In the genomic region with DNA sequence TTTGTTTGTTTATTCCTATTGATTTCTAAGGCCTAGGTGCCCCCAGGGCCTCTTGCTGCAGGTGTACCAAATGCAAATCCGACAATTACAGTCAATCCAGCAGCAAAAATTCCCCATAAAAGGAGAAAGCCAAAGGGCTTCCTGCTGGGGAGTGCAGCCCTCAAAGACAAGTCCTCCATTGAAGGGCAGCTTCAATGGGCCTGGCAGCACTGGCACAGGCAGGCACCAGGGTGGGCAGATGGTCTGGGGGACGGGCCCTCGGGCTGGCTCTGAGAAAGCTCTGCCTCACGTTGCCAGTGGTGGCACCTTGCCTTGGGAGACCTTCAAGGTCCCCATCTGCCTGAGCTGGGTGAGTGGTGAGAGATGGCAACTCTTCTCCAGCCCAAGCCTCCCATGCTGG, we compare ENCODE assay signal across 25 cellular contexts.
A peak's percentile ranks its signal among the peaks of the same experiment; 100 is the strongest.
DNase-seq lines count a peak whose midpoint lies in the region; TF ChIP-seq lines count a peak whose summit lies in the region.
"Had no signal": no experiment of that assay in that cellular context is flagged by ENCODE, and none has a peak within 500 bp of the region (broad histone marks: within the 10 kb centered on the region; RNA-seq: fewer than 3 reads in every experiment).

No MANE protein-coding gene starts in this region.

- CTCF ChIA-PET in RWPE1 (lab: Yijun Ruan, JAX), result interaction anchor here (0.7 kb wide), 1 partner anchor 250 kb away, joined by 4 read pairs; no protein-coding TSS in a partner anchor

- no peak for TF ChIP-seq CTCF in RWPE1 (conservative IDR thresholded peaks at IDR 0.05; ENCODE audit: low read depth)

- H3K27ac ChIP-seq in RWPE1, result no peak overlapping the region
- H3K27ac ChIP-seq: adrenal gland, breast epithelium, colonic mucosa, esophagus muscularis mucosa, left lung, right atrium auricular region, testis, vagina had no signal

- POLR2A ChIA-PET in RWPE1 (lab: Yijun Ruan, JAX; ENCODE audit: low non-redundant PET), result no interaction called here

- peak; percentile 60 for DNase-seq in Ammon's horn (ENCODE audit: low spot score)
- peak; percentile 80 for DNase-seq in DMS79 (lab: John Stamatoyannopoulos, UW)
- peak; percentile 43 to 84 for DNase-seq in NCI-H446 (lab: John Stamatoyannopoulos, UW)
- DNase-seq in head of caudate nucleus, result peak in 29 of 42 donors; percentile 25 to 76 (median 55)
- no peak for DNase-seq in activated T-cell treated with anti-CD3 and anti-CD28 coated beads, Interleukin-2, amount 50 U/mL, for 48 hours
- no peak for DNase-seq in RWPE1 (ENCODE audit: low spot score)
- DNase-seq in stimulated activated CD4-positive, alpha-beta T cell treated with anti-CD3 and anti-CD28 coated beads, Interleukin-2, amount 100 ng/mL, for 48 hours, result no peak
- DNase-seq: activated CD4-positive, alpha-beta T cell treated with anti-CD3 and anti-CD28 coated beads for 4 hours; activated CD8-positive, alpha-beta memory T cell treated with anti-CD3 and anti-CD28 coated beads for 24 hours; activated T-cell treated with anti-CD3 and anti-CD28 coated beads, Interleukin-2, amount 50 U/mL, for 1 hour; adrenal gland; colonic mucosa; effector memory CD8-positive, alpha-beta T cell; foreskin melanocyte; immature natural killer cell; naive thymus-derived CD4-positive, alpha-beta T cell; NCI-H510A; SK-N-SH; T-helper 2 cell; testis had no signal

- intact Hi-C loops in head of caudate nucleus (cut with DNase I), result no loop called here

Comparison
In these comparisons a context has a peak if more than half of its experiments do, and no peak if none do; other contexts are left out.
1. DNase-seq: peak in Ammon's horn (single experiment), DMS79 (single experiment), NCI-H446 (2 of 2) and head of caudate nucleus (29 of 42); none in activated T-cell treated with anti-CD3 and anti-CD28 coated beads, Interleukin-2, amount 50 U/mL, for 48 hours (0 of 2), RWPE1 (single experiment) and stimulated activated CD4-positive, alpha-beta T cell treated with anti-CD3 and anti-CD28 coated beads, Interleukin-2, amount 100 ng/mL, for 48 hours (0 of 2).